In genomic region chr10:120580651-120581259, GRCh38 we compare ENCODE assay signal across 1 cellular context.
TF ChIP-seq lines count a peak whose summit lies in the region.

No MANE protein-coding gene starts in this region.

TF ChIP-seq in SK-N-SH treated with all-trans-retinoic acid at 6 μM for 48 hours, 23 proteins besides CTCF, POLR2A, EP300 and RAD21 (continued from another document):
- TF ChIP-seq CSRNP3 (CRISPR knock-in tag; IDR thresholded peaks at IDR 0.05) = no peak
- no peak for TF ChIP-seq PATZ1 (CRISPR knock-in tag; IDR thresholded peaks at IDR 0.05; ENCODE audit: borderline replicate concordance)
- no peak for TF ChIP-seq ZFP3 (CRISPR knock-in tag; IDR thresholded peaks at IDR 0.05)
- no peak for TF ChIP-seq CREB5 (CRISPR knock-in tag; IDR thresholded peaks at IDR 0.05; ENCODE audit: low read depth)
- TF ChIP-seq SNAI2 (CRISPR knock-in tag; IDR thresholded peaks at IDR 0.05) = no peak
- TF ChIP-seq CSDC2 (CRISPR knock-in tag; IDR thresholded peaks at IDR 0.05) = no peak
- no peak for TF ChIP-seq TCF4 (CRISPR knock-in tag; IDR thresholded peaks at IDR 0.05; ENCODE audit: borderline replicate concordance)
- TF ChIP-seq ESRRG (CRISPR knock-in tag; IDR thresholded peaks at IDR 0.05) = no peak
- TF ChIP-seq TOX (CRISPR knock-in tag; IDR thresholded peaks at IDR 0.05; ENCODE audit: borderline replicate concordance) = no peak
